In the genomic region with DNA sequence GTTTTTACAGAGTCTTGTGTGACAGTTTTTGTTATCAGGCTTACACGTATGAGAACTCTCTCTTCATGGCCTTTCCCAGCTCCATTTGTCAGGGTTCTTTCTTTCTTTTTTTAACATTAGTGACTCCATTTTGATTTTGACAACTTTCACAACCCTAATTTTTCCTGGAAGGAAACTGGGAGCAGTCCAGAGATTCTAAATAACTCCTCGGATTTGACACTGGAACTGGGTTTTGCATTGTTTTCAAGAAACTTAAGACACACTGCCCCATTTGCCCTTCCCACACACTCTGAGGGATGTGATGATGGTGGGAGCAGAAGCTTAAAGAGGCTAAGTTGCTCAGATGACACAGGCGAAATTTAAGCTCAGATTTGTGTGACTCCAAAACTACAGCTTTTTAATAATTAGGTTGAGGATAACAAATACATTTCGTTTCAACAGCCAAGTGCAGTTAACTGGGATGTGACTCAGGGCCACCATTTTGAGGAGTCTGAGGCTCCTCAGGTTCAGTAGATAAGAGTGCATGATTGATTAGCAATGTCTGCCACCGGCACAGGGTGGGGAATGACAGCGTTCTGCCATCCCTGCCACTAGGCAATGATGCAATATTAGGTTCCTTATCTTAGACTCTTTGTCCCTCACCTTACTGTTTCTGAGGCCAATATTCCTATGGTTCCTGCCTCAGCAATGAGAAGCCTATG, we compare ENCODE assay signal across 1 cellular context.
A peak's percentile ranks its signal among the peaks of the same experiment; 100 is the strongest.
TF ChIP-seq lines count a peak whose summit lies in the region.

No MANE protein-coding gene starts in this region.

TF ChIP-seq in K562, 482 proteins besides CTCF, POLR2A, EP300 and RAD21 (continued from another document and continues in another):
- TF ChIP-seq SMARCA4 (IDR thresholded peaks at IDR 0.05) (0 out of 2 replicates have a peak, but pooled peaks have one; percentile 14), NFXL1 (CRISPR knock-in tag; IDR thresholded peaks at IDR 0.05) (no peak), ZNF212 (CRISPR knock-in tag; IDR thresholded peaks at IDR 0.05) (no peak), RBM34 (IDR thresholded peaks at IDR 0.05; ENCODE audit: borderline replicate concordance, insufficient read depth, low read length) (no peak), SAFB (IDR thresholded peaks at IDR 0.05; ENCODE audit: borderline replicate concordance, low read depth, low read length) (no peak), CREBBP (IDR thresholded peaks at IDR 0.05; ENCODE audit: low read depth, low read length) (no peak), MGA (IDR thresholded peaks at IDR 0.05) (no peak), TCF3 (CRISPR knock-in tag; IDR thresholded peaks at IDR 0.05) (no peak), THAP12 (CRISPR knock-in tag; IDR thresholded peaks at IDR 0.05) (no peak), CC2D1A (IDR thresholded peaks at IDR 0.05) (no peak), ZNF589 (CRISPR knock-in tag; IDR thresholded peaks at IDR 0.05; ENCODE audit: low read depth) (0 out of 2 replicates have a peak, but pooled peaks have one; percentile 58), HDAC2 (IDR thresholded peaks at IDR 0.05) (no peak), CREM (IDR thresholded peaks at IDR 0.05; ENCODE audit: low read depth) (no peak), MCM5 (IDR thresholded peaks at IDR 0.05; ENCODE audit: low read depth) (no peak), ZNF507 (tag; conservative IDR thresholded peaks at IDR 0.05) (peak; percentile 25; the same call in 1 of the 2 replicates), ZNF77 (CRISPR knock-in tag; IDR thresholded peaks at IDR 0.05) (no peak), CBX8 (IDR thresholded peaks at IDR 0.05; ENCODE audit: borderline replicate concordance, extremely low read depth, low read depth, low read length, poor library complexity, severe bottlenecking) (no peak), POLR2H (tag; IDR thresholded peaks at IDR 0.05; ENCODE audit: low read depth) (peak; percentile 26; the same call in 1 of the 2 replicates), CHAMP1 (IDR thresholded peaks at IDR 0.05) (no peak), SRSF3 (IDR thresholded peaks at IDR 0.05; ENCODE audit: insufficient read depth, low read length) (no peak), ZBTB26 (CRISPR knock-in tag; IDR thresholded peaks at IDR 0.05) (no peak), STAT5B (CRISPR knock-in tag; IDR thresholded peaks at IDR 0.05) (no peak), ZBTB49 (CRISPR knock-in tag; IDR thresholded peaks at IDR 0.05; ENCODE audit: borderline replicate concordance) (no peak), CBX1 (IDR thresholded peaks at IDR 0.05; ENCODE audit: low read depth) (no peak), POLR2G (IDR thresholded peaks at IDR 0.05; ENCODE audit: low read depth, low read length) (no peak)
- TF ChIP-seq, protein P1, sequence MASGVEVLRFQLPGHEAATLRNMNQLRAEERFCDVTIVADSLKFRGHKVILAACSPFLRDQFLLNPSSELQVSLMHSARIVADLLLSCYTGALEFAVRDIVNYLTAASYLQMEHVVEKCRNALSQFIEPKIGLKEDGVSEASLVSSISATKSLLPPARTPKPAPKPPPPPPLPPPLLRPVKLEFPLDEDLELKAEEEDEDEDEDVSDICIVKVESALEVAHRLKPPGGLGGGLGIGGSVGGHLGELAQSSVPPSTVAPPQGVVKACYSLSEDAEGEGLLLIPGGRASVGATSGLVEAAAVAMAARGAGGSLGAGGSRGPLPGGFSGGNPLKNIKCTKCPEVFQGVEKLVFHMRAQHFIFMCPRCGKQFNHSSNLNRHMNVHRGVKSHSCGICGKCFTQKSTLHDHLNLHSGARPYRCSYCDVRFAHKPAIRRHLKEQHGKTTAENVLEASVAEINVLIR (CRISPR knock-in tag; IDR thresholded peaks at IDR 0.05): no peak
